14 cellular contexts compared by ENCODE assay signal in the genomic region with DNA sequence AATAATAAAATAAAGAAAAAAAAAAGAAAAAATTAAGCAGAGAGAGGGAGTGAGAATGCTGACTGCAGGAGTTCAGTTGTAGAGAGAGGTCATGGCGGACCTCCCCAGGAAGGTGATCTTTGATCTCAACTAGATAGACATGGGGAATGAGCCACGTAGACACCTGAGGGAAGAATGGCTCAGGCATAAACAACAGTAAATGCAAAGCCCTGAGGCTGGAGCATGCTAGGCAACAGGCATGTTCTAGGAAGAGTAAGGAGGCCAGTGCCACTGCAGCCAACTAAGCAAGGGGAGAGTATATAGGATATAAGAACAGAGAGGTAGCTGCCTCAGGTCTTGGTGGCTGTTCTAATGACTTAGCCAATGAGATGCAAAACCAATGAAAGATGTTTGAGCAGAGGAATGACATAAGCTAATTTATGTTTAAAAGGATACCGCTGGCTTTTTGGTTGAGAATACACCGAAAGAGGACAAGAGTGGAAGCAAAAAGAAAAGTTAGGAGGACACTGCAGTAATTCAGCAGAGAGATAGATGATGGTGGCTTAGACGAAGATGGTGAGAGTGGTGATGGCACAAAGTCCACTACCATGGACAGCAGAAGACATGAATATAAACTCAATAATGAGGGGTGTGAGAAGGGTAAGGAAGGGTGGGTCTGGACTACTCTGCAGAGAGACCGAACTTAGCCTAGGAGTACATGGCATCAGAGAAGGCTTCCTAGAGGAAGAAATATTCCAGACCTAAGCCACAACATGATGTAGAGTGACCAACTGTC.
DNase-seq lines count a peak whose midpoint lies in the region; TF ChIP-seq lines count a peak whose summit lies in the region.
"Had no signal": no experiment of that assay in that cellular context is flagged by ENCODE, and none has a peak within 500 bp of the region (broad histone marks: within the 10 kb centered on the region; RNA-seq: fewer than 3 reads in every experiment).

No MANE protein-coding gene starts in this region.

- no peaks in the 10 kb centered on the region for H3K9me3 ChIP-seq in SK-N-MC (ENCODE audit: low read depth, low read length)

- no peaks in the 10 kb centered on the region for H3K27me3 Mint-ChIP-seq in activated naive CD4-positive, alpha-beta T cell treated with anti-CD3 and anti-CD28 coated beads, Interleukin-2, amount 50 U/mL, for 24 hours
- H3K27me3 Mint-ChIP-seq in nephron progenitor cell (ENCODE audit: low read depth, poor library complexity) (peaks cover 10% of the 10 kb centered on the region), endothelial cell (ENCODE audit: unreplicated experiment) (peaks cover 2% of the 10 kb centered on the region)
- H3K27me3 Mint-ChIP-seq: CD4-positive, alpha-beta T cell had no signal

- H3K36me3 ChIP-seq in SK-N-MC (ENCODE audit: insufficient read depth, low read length), result no peaks in the 10 kb centered on the region

- H3K4me1 Mint-ChIP-seq in activated naive CD4-positive, alpha-beta T cell treated with anti-CD3 and anti-CD28 coated beads, Interleukin-2, amount 50 U/mL, for 24 hours, result peaks cover 9% of the 10 kb centered on the region
- peaks cover 37% of the 10 kb centered on the region for H3K4me1 Mint-ChIP-seq in nephron progenitor cell
- H3K4me1 Mint-ChIP-seq in endothelial cell (ENCODE audit: unreplicated experiment), result peaks cover 3% of the 10 kb centered on the region
- H3K4me1 Mint-ChIP-seq: B cell, GM23338 had no signal

- no peaks in the 10 kb centered on the region for H3K36me3 Mint-ChIP-seq in activated naive CD4-positive, alpha-beta T cell treated with anti-CD3 and anti-CD28 coated beads, Interleukin-2, amount 50 U/mL, for 24 hours
- H3K36me3 Mint-ChIP-seq in nephron progenitor cell (ENCODE audit: low read depth) (no peaks in the 10 kb centered on the region), endothelial cell (ENCODE audit: low read depth, unreplicated experiment) (no peaks in the 10 kb centered on the region)

- H3K9me3 Mint-ChIP-seq in activated naive CD4-positive, alpha-beta T cell treated with anti-CD3 and anti-CD28 coated beads, Interleukin-2, amount 50 U/mL, for 24 hours, result no peaks in the 10 kb centered on the region
- H3K9me3 Mint-ChIP-seq in nephron progenitor cell, result no peaks in the 10 kb centered on the region
- no peaks in the 10 kb centered on the region for H3K9me3 Mint-ChIP-seq in endothelial cell (ENCODE audit: unreplicated experiment)
- H3K9me3 Mint-ChIP-seq: CD4-positive, alpha-beta T cell; GM23338 had no signal

- no peak for DNase-seq in activated naive CD4-positive, alpha-beta T cell treated with Interleukin-2 at 50 U/mL for 16 hours
- peak; percentile 30 for DNase-seq in ELF-1 (ENCODE audit: low read depth, low spot score)
- DNase-seq in SK-N-MC (ENCODE audit: low read depth, low spot score), result no peak
- no peak for DNase-seq in nephron progenitor cell
- no peak for DNase-seq in T-helper 9 cell
- no peak for DNase-seq in endothelial cell (ENCODE audit: low spot score)
- DNase-seq in stimulated activated CD4-positive, alpha-beta T cell treated with anti-CD3 and anti-CD28 coated beads, Interleukin-1b, Interleukin-23, amount 100 ng/mL, for 48 hours, result no peak
- DNase-seq: C1 segment of cervical spinal cord; CD4-positive, alpha-beta T cell; DMS79; H7 had no signal

- no peak overlapping the region for H3K9ac ChIP-seq in SK-N-MC (ENCODE audit: insufficient read length)

- no peak overlapping the region for H3K4me3 ChIP-seq in SK-N-MC
- H3K4me3 ChIP-seq: GM23338 had no signal

- peak overlapping the region; percentile 0 for H3K27ac Mint-ChIP-seq in activated naive CD4-positive, alpha-beta T cell treated with anti-CD3 and anti-CD28 coated beads, Interleukin-2, amount 50 U/mL, for 24 hours
- H3K27ac Mint-ChIP-seq in nephron progenitor cell, result peak overlapping the region; percentile 73
- H3K27ac Mint-ChIP-seq in endothelial cell (ENCODE audit: unreplicated experiment), result no peak overlapping the region
- H3K27ac Mint-ChIP-seq: B cell; CD4-positive, alpha-beta T cell; GM23338 had no signal

- H3K4me3 Mint-ChIP-seq in activated naive CD4-positive, alpha-beta T cell treated with anti-CD3 and anti-CD28 coated beads, Interleukin-2, amount 50 U/mL, for 24 hours, result no peak overlapping the region
- H3K4me3 Mint-ChIP-seq in nephron progenitor cell (no peak overlapping the region), endothelial cell (ENCODE audit: unreplicated experiment) (no peak overlapping the region)
- H3K4me3 Mint-ChIP-seq: B cell; CD4-positive, alpha-beta T cell; GM23338 had no signal

- TF ChIP-seq CTCF in nephron progenitor cell (IDR thresholded peaks at IDR 0.05) (no peak), endothelial cell (IDR thresholded peaks at IDR 0.05; ENCODE audit: unreplicated experiment) (no peak)

- H3K27ac ChIP-seq in SK-N-MC, result peak overlapping the region; percentile 98
